ENCODE assay signal across 17 cellular contexts in the genomic region with DNA sequence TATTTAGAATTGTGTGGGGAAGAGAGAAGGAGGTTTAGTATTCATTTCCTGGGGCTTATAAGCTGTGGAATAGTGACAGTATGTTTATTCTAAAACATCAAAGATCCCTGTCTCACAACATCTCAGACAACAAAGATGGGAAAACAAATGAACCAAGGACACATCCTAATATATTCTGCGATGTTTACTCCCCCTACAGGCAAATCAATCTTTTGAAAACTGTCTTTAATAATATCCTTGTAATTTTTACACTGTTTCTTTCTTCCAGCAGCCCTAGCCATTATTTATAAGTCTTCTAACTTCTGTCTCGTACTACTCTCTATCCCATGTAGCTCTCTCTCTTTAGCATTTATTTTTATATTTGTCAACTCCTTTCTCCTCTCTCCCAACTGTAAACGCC. TPM values are rescaled to one million over a fixed set of nuclear protein-coding genes. Genes with fewer than 3 reads are reported as not detected.
DNase-seq lines count a peak whose midpoint lies in the region; ATAC-seq and TF ChIP-seq lines count a peak whose summit lies in the region.
"Had no signal": no experiment of that assay in that cellular context is flagged by ENCODE, and none has a peak within 500 bp of the region (broad histone marks: within the 10 kb centered on the region; RNA-seq: fewer than 3 reads in every experiment).

No MANE protein-coding gene starts in this region.

- no peak for TF ChIP-seq POLR2A in prostate gland (IDR thresholded peaks at IDR 0.05)

- no peak overlapping the region for H3K9ac ChIP-seq in mammary epithelial cell (ENCODE audit: insufficient read depth, low read length)

- peaks cover 26% of the 10 kb centered on the region for H3K27me3 Mint-ChIP-seq in neural crest cell (ENCODE audit: low read depth)

- H3K4me1 Mint-ChIP-seq in neural crest cell = peaks cover 8% of the 10 kb centered on the region

- in situ Hi-C loops in mammary epithelial cell (cut with MboI; ENCODE audit: low sequenced_read_pairs in 2 of 2) = no loop called here

- no peaks in the 10 kb centered on the region for H3K79me2 ChIP-seq in mammary epithelial cell (ENCODE audit: insufficient read depth, low read length)

- dilution Hi-C loops in mammary epithelial cell (cut with HindIII; ENCODE audit: low sequenced_read_pairs) = no loop called here

- no peaks in the 10 kb centered on the region for H3K4me1 ChIP-seq in mammary epithelial cell (ENCODE audit: insufficient read depth, low read length)
- H3K4me1 ChIP-seq in prostate gland (replicated peaks) = no peaks in the 10 kb centered on the region
- H3K4me1 ChIP-seq: sigmoid colon had no signal

- H3K27me3 ChIP-seq in mammary epithelial cell (ENCODE audit: insufficient read depth, low read length) (no peaks in the 10 kb centered on the region), prostate gland (replicated peaks; ENCODE audit: insufficient read depth) (no peaks in the 10 kb centered on the region)
- H3K27me3 ChIP-seq: sigmoid colon had no signal

- no peak overlapping the region for H3K27ac Mint-ChIP-seq in neural crest cell (ENCODE audit: unreplicated experiment)
- H3K27ac Mint-ChIP-seq: activated T-helper 2 cell treated with anti-CD3 and anti-CD28 coated beads, Interferon-gamma antibody, Interleukin-2, Interleukin-4, amounts not matched to agents 10 μg/mL and 5 μg/mL and 100 μg/mL, durations not matched to agents 14 hours and 24 hours and 36 hours had no signal

- no peaks in the 10 kb centered on the region for H4K20me1 ChIP-seq in mammary epithelial cell (ENCODE audit: insufficient read depth, low read length)

- H3K36me3 ChIP-seq in mammary epithelial cell (ENCODE audit: insufficient read depth, low read length) = no peaks in the 10 kb centered on the region
- H3K36me3 ChIP-seq in prostate gland = no peaks in the 10 kb centered on the region
- H3K36me3 ChIP-seq: sigmoid colon had no signal

- H3K27ac ChIP-seq in mammary epithelial cell (ENCODE audit: insufficient read depth, low read depth, low read length) = no peak overlapping the region
- H3K27ac ChIP-seq in prostate gland = no peak overlapping the region
- H3K27ac ChIP-seq: sigmoid colon had no signal

- ATAC-seq in HG02870 (IDR thresholded peaks at IDR 0.05; ENCODE audit: unreplicated experiment) = no peak
- ATAC-seq: esophagus mucosa had no signal

- WGBS in mammary epithelial cell (ENCODE audit: low coverage, missing lambda C conversion rate) = 28% methylated on average over 3 of the region's 3 CpGs
- WGBS in prostate gland = 44% methylated on average over 3 of the region's 3 CpGs

- CTCF ChIA-PET in mammary epithelial cell (lab: Charles Lee; ENCODE audit: low non-redundant PET) = no interaction called here

- no peaks in the 10 kb centered on the region for H3K36me3 Mint-ChIP-seq in neural crest cell (ENCODE audit: low read depth)

- DNase-seq in DMS 273 (lab: John Stamatoyannopoulos, UW; ENCODE audit: unreplicated experiment) (peak; percentile 27), DMS 273 treated with DMSO at 0.1 percent for 48 hours (lab: John Stamatoyannopoulos, UW) (no peak), HT-29 (ENCODE audit: low spot score) (peak; percentile 13), mammary epithelial cell (no peak), neural crest cell (ENCODE audit: low read depth, low spot score) (no peak), NCI-H510A treated with DMSO at 0.1 percent for 48 hours (lab: John Stamatoyannopoulos, UW) (no peak), prostate gland (ENCODE audit: low spot score) (no peak)
- DNase-seq: 8988T; activated CD4-positive, alpha-beta T cell treated with anti-CD3 and anti-CD28 coated beads for 48 hours; HCEC 1CT; NCI-H1930; sigmoid colon; T-helper 1 cell had no signal

- no peak overlapping the region for H3K4me2 ChIP-seq in mammary epithelial cell (ENCODE audit: insufficient read depth, low read depth, low read length)

- H2AFZ ChIP-seq in mammary epithelial cell (ENCODE audit: low read depth, low read length) = no peak overlapping the region

- intact Hi-C loops in mammary epithelial cell (cut with micrococcal nuclease) = no loop called here
- intact Hi-C loops in prostate gland (cut with DNase I) = no loop called here

- no peak overlapping the region for H3K4me3 Mint-ChIP-seq in neural crest cell

- BruUV-seq in mammary epithelial cell (replicated peaks; lab: Mats Ljungman, UMichigan) = no TSS peak

- no peak overlapping the region for H3K4me3 ChIP-seq in mammary epithelial cell (replicated peaks in 1 of 3; ENCODE audit: insufficient read depth in 1 of 3, low read depth in 2 of 3, low read length in 3 of 3)
- no peak overlapping the region for H3K4me3 ChIP-seq in prostate gland
- H3K4me3 ChIP-seq: sigmoid colon had no signal

- H3K9me3 ChIP-seq in mammary epithelial cell (replicated peaks; ENCODE audit: insufficient read depth, low read length) (no peaks in the 10 kb centered on the region), prostate gland (no peaks in the 10 kb centered on the region)
- H3K9me3 ChIP-seq: sigmoid colon had no signal

- peak; percentile 16 to 20 for TF ChIP-seq CTCF in mammary epithelial cell (conservative IDR thresholded peaks at IDR 0.05 in 1 of 2, IDR thresholded peaks at IDR 0.05 in 1 of 2; ENCODE audit: extremely low read depth in 1 of 2, insufficient read depth in 1 of 2, low read depth in 1 of 2, low read length in 2 of 2)
- TF ChIP-seq CTCF in neural crest cell (conservative IDR thresholded peaks at IDR 0.05) = peak; percentile 49
- TF ChIP-seq CTCF in prostate gland (IDR thresholded peaks at IDR 0.05) = peak in 2 of 4 experiments; percentile 27 to 30

- H3K9me3 Mint-ChIP-seq in neural crest cell = no peaks in the 10 kb centered on the region

RNA-seq across cellular contexts. Expression of a gene that starts 33.5 kb away (rescaled TPM):
- 0.15 and 0.26 TPM in 2 replicates for total RNA-seq in HT-29 (2014; rRNA removed; shearing (Covaris generic))
- total RNA-seq in mammary epithelial cell = not detected
- polyA plus RNA-seq in mammary epithelial cell = not detected
- not detected for polyA minus RNA-seq in mammary epithelial cell
- total RNA-seq in neural crest cell = not detected in 2 replicates
- not detected for total RNA-seq in prostate gland
- total RNA-seq: activated T-helper 2 cell treated with anti-CD3 and anti-CD28 coated beads, Interferon-gamma antibody, Interleukin-2, Interleukin-4, amounts not matched to agents 10 μg/mL and 5 μg/mL and 100 μg/mL, durations not matched to agents 14 hours and 24 hours and 36 hours; esophagus mucosa; sigmoid colon; temporal lobe had no signal
- polyA plus RNA-seq: sigmoid colon had no signal

Comparison
In these comparisons a context has a peak if more than half of its experiments do, and no peak if none do; other contexts are left out.
1. DNase-seq: peak in DMS 273 (single experiment) and HT-29 (single experiment); none in DMS 273 treated with DMSO at 0.1 percent for 48 hours (single experiment), mammary epithelial cell (single experiment), neural crest cell (single experiment), NCI-H510A treated with DMSO at 0.1 percent for 48 hours (single experiment) and prostate gland (single experiment).